Comparison of ENCODE assay signal across 8 cellular contexts in the genomic region with DNA sequence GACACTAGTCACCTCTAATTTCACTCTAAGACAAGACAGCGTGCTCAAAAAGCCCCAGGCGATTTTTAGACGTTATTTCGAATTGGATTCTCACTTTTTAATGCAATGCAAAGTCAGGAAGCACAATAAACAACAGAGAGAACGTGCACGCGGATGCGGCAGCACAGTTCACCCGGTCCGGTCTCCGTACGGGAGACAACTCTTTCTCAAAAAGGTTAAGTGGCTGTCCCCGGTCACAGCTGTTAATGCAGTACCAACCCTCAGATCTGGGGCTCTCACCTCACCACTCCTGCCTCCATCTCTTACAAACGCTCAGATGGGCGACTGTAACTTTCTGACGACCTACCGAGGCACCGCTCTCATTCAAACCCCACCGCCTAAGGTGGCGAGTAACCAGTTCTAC. TPM values are rescaled to one million over a fixed set of nuclear protein-coding genes. Genes with fewer than 3 reads are reported as not detected.
DNase-seq lines count a peak whose midpoint lies in the region; ATAC-seq and TF ChIP-seq lines count a peak whose summit lies in the region.

No MANE protein-coding gene starts in this region.

- peaks cover 45% of the 10 kb centered on the region for H3K4me1 ChIP-seq in suprapubic skin

- peak overlapping the region; percentile 19 for H3K27ac ChIP-seq in adipose tissue (ENCODE audit: low read depth, low read length)
- H3K27ac ChIP-seq in layer of hippocampus (ENCODE audit: low read depth, low read length): peak overlapping the region; percentile 96
- H3K27ac ChIP-seq in suprapubic skin: peak overlapping the region; percentile 99

- H3K27me3 ChIP-seq in layer of hippocampus (ENCODE audit: control insufficient read depth, insufficient read depth, low read length): no peaks in the 10 kb centered on the region
- H3K27me3 ChIP-seq in suprapubic skin: no peaks in the 10 kb centered on the region

- DNase-seq in NCI-H2227 treated with DMSO at 0.1 percent for 48 hours (lab: John Stamatoyannopoulos, UW) (peak; percentile 45), NCI-H2227 (lab: John Stamatoyannopoulos, UW; ENCODE audit: unreplicated experiment) (no peak), suprapubic skin (ENCODE audit: low spot score in 2 of 2) (no peak), NCI-H526 (lab: John Stamatoyannopoulos, UW) (no peak), NCI-H2107 treated with DMSO at 0.1 percent for 48 hours (lab: John Stamatoyannopoulos, UW; ENCODE audit: unreplicated experiment) (no peak)

- no peaks in the 10 kb centered on the region for H3K9me3 ChIP-seq in suprapubic skin

- H3K36me3 ChIP-seq in suprapubic skin: no peaks in the 10 kb centered on the region

- TF ChIP-seq CTCF in suprapubic skin (IDR thresholded peaks at IDR 0.05): no peak

- TF ChIP-seq EP300 in suprapubic skin (IDR thresholded peaks at IDR 0.05): no peak

- peak; percentile 2 for ATAC-seq in HG03469 (IDR thresholded peaks at IDR 0.05; ENCODE audit: unreplicated experiment)

- peak overlapping the region; percentile 70 for H3K4me3 ChIP-seq in suprapubic skin

- no peak for TF ChIP-seq POLR2A in suprapubic skin (IDR thresholded peaks at IDR 0.05)

- WGBS in adipose tissue, 3 donors: 0 to 1% (median 0%) methylated on average over 20 of the region's 20 CpGs
- 0% methylated on average over 20 of the region's 20 CpGs for WGBS in suprapubic skin

RNA-seq across cellular contexts. Expression of gene HP1BP3, which starts 1.2 kb away (rescaled TPM):
- polyA plus RNA-seq in adipose tissue: 100 to 1,000 TPM in 1 of 3 donors, 10 to 100 TPM in 2; 51.6 to 108 (median 70.0) TPM
- 100 to 1,000 TPM; 153 to 294 (median 168) TPM for total RNA-seq in suprapubic skin

RNA-seq across cellular contexts. Expression of gene SH2D5, which starts 53.4 kb away (rescaled TPM):
- polyA plus RNA-seq in adipose tissue: under 1 TPM in 2 of 3 donors, not detected in 1; 0.03 to 0.39 TPM
- total RNA-seq in suprapubic skin: 1 to 10 TPM in 1 of 4 donors, under 1 TPM in 1, not detected in 2; 0.23 to 1.2 TPM

Comparison
In these comparisons a context has a peak if more than half of its experiments do, and no peak if none do; other contexts are left out.
1. H3K27ac ChIP-seq: peak in every context shown above with its lines; median percentile 99 in suprapubic skin; 96 in layer of hippocampus; 19 in adipose tissue.